In genomic region chr10:49435225-49435624, GRCh38 we compare ENCODE assay signal across 29 cellular contexts. TPM values are rescaled to one million over a fixed set of nuclear protein-coding genes. Genes with fewer than 3 reads are reported as not detected.
"Had no signal": no experiment of that assay in that cellular context is flagged by ENCODE, and none has a peak within 500 bp of the region (broad histone marks: within the 10 kb centered on the region; RNA-seq: fewer than 3 reads in every experiment).

No MANE protein-coding gene starts in this region.

- H3K79me2 ChIP-seq: parathyroid adenoma had no signal

- H3K27ac ChIP-seq: adrenal gland, ascending aorta, colonic mucosa, dorsolateral prefrontal cortex, esophagus muscularis mucosa, gastroesophageal sphincter, parathyroid adenoma, right lobe of liver, skin epidermis, thyroid gland had no signal

- H3K27me3 Mint-ChIP-seq: activated naive CD8-positive, alpha-beta T cell had no signal

- H3K4me3 Mint-ChIP-seq: activated naive CD8-positive, alpha-beta T cell; central memory CD8-positive, alpha-beta T cell; effector memory CD8-positive, alpha-beta T cell; memory B cell; stimulated activated naive CD8-positive, alpha-beta T cell treated with anti-CD3 and anti-CD28 coated beads, Interleukin-15, Interleukin-2, amounts not matched to agents 100 ng/mL and 50 ng/mL, for 24 hours had no signal

- FAIRE-seq: endothelial cell of umbilical vein, TTC549 had no signal

- H3K4me1 ChIP-seq: adrenal gland, ascending aorta, colonic mucosa, esophagus muscularis mucosa, gastroesophageal sphincter, parathyroid adenoma, right lobe of liver had no signal

- H3K27ac Mint-ChIP-seq: activated naive CD8-positive, alpha-beta T cell; activated T-helper 2 cell treated with anti-CD3 and anti-CD28 coated beads, Interferon-gamma antibody, Interleukin-2, Interleukin-4, amounts not matched to agents 10 μg/mL and 5 μg/mL and 100 μg/mL, durations not matched to agents 14 hours and 24 hours and 36 hours; effector memory CD8-positive, alpha-beta T cell; memory B cell; stimulated activated naive CD8-positive, alpha-beta T cell treated with anti-CD3 and anti-CD28 coated beads, Interleukin-15, Interleukin-2, amounts not matched to agents 100 ng/mL and 50 ng/mL, for 24 hours had no signal

- H2AFZ ChIP-seq: parathyroid adenoma had no signal

- H3K4me3 ChIP-seq: adrenal gland, ascending aorta, colonic mucosa, dorsolateral prefrontal cortex, esophagus muscularis mucosa, gastroesophageal sphincter, mucosa of descending colon, right lobe of liver, skin epidermis, thyroid gland had no signal

- H3K36me3 ChIP-seq: adrenal gland, ascending aorta, colonic mucosa, esophagus muscularis mucosa, gastroesophageal sphincter, right lobe of liver, thyroid gland had no signal

- H3K27me3 ChIP-seq: adrenal gland, ascending aorta, colonic mucosa, dorsolateral prefrontal cortex, esophagus muscularis mucosa, gastroesophageal sphincter, right lobe of liver, thyroid gland had no signal

- H3K9me3 Mint-ChIP-seq: central memory CD8-positive, alpha-beta T cell; effector memory CD8-positive, alpha-beta T cell; stimulated activated naive CD8-positive, alpha-beta T cell treated with anti-CD3 and anti-CD28 coated beads, Interleukin-15, Interleukin-2, amounts not matched to agents 100 ng/mL and 50 ng/mL, for 24 hours had no signal

- H3K4me1 Mint-ChIP-seq: memory B cell had no signal

- DNase-seq: activated naive CD4-positive, alpha-beta T cell; activated T-cell treated with anti-CD3 and anti-CD28 coated beads, Interleukin-2, amount 50 U/mL, for 1 hour; adrenal gland; colonic mucosa; dorsolateral prefrontal cortex; effector memory CD8-positive, alpha-beta T cell; head of caudate nucleus; mucosa of descending colon; nucleus accumbens; right lobe of liver; stimulated activated CD4-positive, alpha-beta T cell treated with anti-CD3 and anti-CD28 coated beads, Interleukin-1b, Interleukin-23, amount 100 ng/mL, for 48 hours; substantia nigra; thyroid gland had no signal

- ATAC-seq: effector memory CD8-positive, alpha-beta T cell; gastroesophageal sphincter; mucosa of descending colon; right lobe of liver had no signal

- H3K9me3 ChIP-seq: colonic mucosa, mucosa of descending colon, right lobe of liver, thyroid gland had no signal

- H3K9ac ChIP-seq: parathyroid adenoma had no signal

RNA-seq across cellular contexts. Expression of gene DRGX, which starts 39.3 kb away (rescaled TPM):
- total RNA-seq: activated T-helper 2 cell treated with anti-CD3 and anti-CD28 coated beads, Interferon-gamma antibody, Interleukin-2, Interleukin-4, amounts not matched to agents 10 μg/mL and 5 μg/mL and 100 μg/mL, durations not matched to agents 14 hours and 24 hours and 36 hours; ascending aorta; endothelial cell of umbilical vein; esophagus muscularis mucosa; gastroesophageal sphincter; lower leg skin; pulmonary artery endothelial cell; right lobe of liver; thyroid gland; ureter had no signal
- polyA plus RNA-seq: endothelial cell of umbilical vein, neural cell had no signal
